ENCODE assay signal across 24 cellular contexts in genomic region chr19:2453431-2454025, GRCh38. TPM values are rescaled to one million over a fixed set of nuclear protein-coding genes. Genes with fewer than 3 reads are reported as not detected.
DNase-seq lines count a peak whose midpoint lies in the region; ATAC-seq and TF ChIP-seq lines count a peak whose summit lies in the region.
"Had no signal": no experiment of that assay in that cellular context is flagged by ENCODE, and none has a peak within 500 bp of the region (broad histone marks: within the 10 kb centered on the region; RNA-seq: fewer than 3 reads in every experiment).

No MANE protein-coding gene starts in this region.

- peaks cover 83% of the 10 kb centered on the region for H3K79me2 ChIP-seq in DOHH2 (ENCODE audit: control insufficient read depth, low read length)

- ATAC-seq in T-helper 17 cell (no peak), naive B cell (ENCODE audit: low read depth in 2 of 2) (no peak), HG03039 (IDR thresholded peaks at IDR 0.05; ENCODE audit: unreplicated experiment) (no peak)
- ATAC-seq: activated naive CD4-positive, alpha-beta T cell treated with anti-CD3 and anti-CD28 coated beads, Interleukin-2, amount 50 U/mL, for 72 hours; naive thymus-derived CD4-positive, alpha-beta T cell; psoas muscle; upper lobe of right lung had no signal

- no peaks in the 10 kb centered on the region for H3K27me3 Mint-ChIP-seq in T-helper 17 cell
- H3K27me3 Mint-ChIP-seq in naive B cell = no peaks in the 10 kb centered on the region
- H3K27me3 Mint-ChIP-seq: naive thymus-derived CD4-positive, alpha-beta T cell had no signal

- no peaks in the 10 kb centered on the region for H3K9me2 ChIP-seq in DOHH2 (replicated peaks; ENCODE audit: control insufficient read depth, low read length)

- H3K4me1 Mint-ChIP-seq in T-helper 17 cell = peaks cover 17% of the 10 kb centered on the region
- peaks cover 17 to 19% (median 17%) of the 10 kb centered on the region in 3 donors for H3K4me1 Mint-ChIP-seq in naive B cell

- no peaks in the 10 kb centered on the region for H3K27me3 ChIP-seq in BLaER1 treated with 17β-estradiol and CSF1 and Interleukin-3, amounts not matched to agents 10 nM and 100 nM
- H3K27me3 ChIP-seq in DOHH2 (ENCODE audit: control insufficient read depth, low read length) = no peaks in the 10 kb centered on the region
- H3K27me3 ChIP-seq: ascending aorta, MG63, stomach, upper lobe of right lung had no signal

- H3K4me1 ChIP-seq in BLaER1 treated with 17β-estradiol and CSF1 and Interleukin-3, amounts not matched to agents 10 nM and 100 nM = peaks cover 32 to 70% (median 58%) of the 10 kb centered on the region in 10 experiments
- peaks cover 44% of the 10 kb centered on the region for H3K4me1 ChIP-seq in DOHH2 (ENCODE audit: control insufficient read depth, low read length)

- peaks cover 3% of the 10 kb centered on the region for H3F3A ChIP-seq in DOHH2 (ENCODE audit: control insufficient read depth, insufficient read depth)

- peaks cover 3 to 79% (median 77%) of the 10 kb centered on the region in 11 experiments; a peak in 21 of 22 replicates for H4K20me1 ChIP-seq in BLaER1 treated with 17β-estradiol and CSF1 and Interleukin-3, amounts not matched to agents 10 nM and 100 nM
- H4K20me1 ChIP-seq in DOHH2 (ENCODE audit: control insufficient read depth, insufficient read depth, low read depth, low read length) = peaks cover 14% of the 10 kb centered on the region; the same call in 1 of the 2 replicates

- H3K27ac Mint-ChIP-seq in T-helper 17 cell (peak overlapping the region; percentile 62), naive B cell (peak overlapping the region in 2 of 6 donors; percentile 49 to 56)
- H3K27ac Mint-ChIP-seq: activated naive CD4-positive, alpha-beta T cell treated with anti-CD3 and anti-CD28 coated beads, Interleukin-2, amount 50 U/mL, for 72 hours; T-helper 1 cell treated with Interleukin-12 subunit alpha and Interleukin-12 subunit beta and Interleukin-4 antibody, amounts not matched to agents 30 μg/mL and 1 μg/mL, for 36 hours had no signal

- H3K27ac ChIP-seq in BLaER1 treated with 17β-estradiol and CSF1 and Interleukin-3, amounts not matched to agents 10 nM and 100 nM = peak overlapping the region in 3 of 11 experiments; percentile 2 to 93 (median 7); a peak in 1 of 22 replicates
- no peak overlapping the region for H3K27ac ChIP-seq in DOHH2 (ENCODE audit: low read depth, low read length)
- H3K27ac ChIP-seq: ascending aorta, psoas muscle, skin epidermis, stomach, upper lobe of right lung, WERI-Rb-1 had no signal

- H3K9ac ChIP-seq in BLaER1 treated with 17β-estradiol and CSF1 and Interleukin-3, amounts not matched to agents 10 nM and 100 nM = peak overlapping the region in 6 of 11 experiments; percentile 95 to 99 (median 97); a peak in 10 of 22 replicates

- DNase-seq in T-helper 17 cell (no peak), naive B cell (no peak), NCI-H526 (lab: John Stamatoyannopoulos, UW) (no peak)
- no peak for DNase-seq in stimulated activated CD4-positive, alpha-beta T cell treated with anti-CD3 and anti-CD28 coated beads, Interleukin-2, amount 100 ng/mL, for 24 hours
- DNase-seq: activated CD4-positive, alpha-beta T cell treated with anti-CD3 and anti-CD28 coated beads, Interleukin-2, amount 50 U/mL, for 48 hours; COR-L47; effector memory CD4-positive, alpha-beta T cell; kidney; MG63; naive thymus-derived CD4-positive, alpha-beta T cell; NCI-H1436; NCI-H2171; NCI-H526 treated with DMSO at 0.1 percent for 48 hours; psoas muscle; stomach; upper lobe of right lung; WERI-Rb-1 had no signal

- H3K4me3 Mint-ChIP-seq in T-helper 17 cell (no peak overlapping the region), naive B cell (peak overlapping the region in 5 of 8 donors; percentile 15 to 92 (median 53))

- peaks cover 0 to 57% (median 36%) of the 10 kb centered on the region in 11 experiments; a peak in 20 of 22 replicates for H3K36me3 ChIP-seq in BLaER1 treated with 17β-estradiol and CSF1 and Interleukin-3, amounts not matched to agents 10 nM and 100 nM
- H3K36me3 ChIP-seq in DOHH2 (ENCODE audit: control insufficient read depth, low read length) = peaks cover 47% of the 10 kb centered on the region
- H3K36me3 ChIP-seq: ascending aorta, upper lobe of right lung had no signal

- no peaks in the 10 kb centered on the region for H3K9me3 Mint-ChIP-seq in naive B cell
- H3K9me3 Mint-ChIP-seq: activated naive CD4-positive, alpha-beta T cell treated with anti-CD3 and anti-CD28 coated beads, Interleukin-2, amount 50 U/mL, for 72 hours; naive thymus-derived CD4-positive, alpha-beta T cell; T-helper 1 cell treated with Interleukin-12 subunit alpha and Interleukin-12 subunit beta and Interleukin-4 antibody, amounts not matched to agents 30 μg/mL and 1 μg/mL, for 36 hours had no signal

- H3K4me3 ChIP-seq in BLaER1 treated with 17β-estradiol and CSF1 and Interleukin-3, amounts not matched to agents 10 nM and 100 nM = no peak overlapping the region
- H3K4me3 ChIP-seq in DOHH2 (ENCODE audit: low read length) = no peak overlapping the region
- H3K4me3 ChIP-seq: ascending aorta, MG63, psoas muscle, skin epidermis, stomach, upper lobe of right lung had no signal

- TF ChIP-seq CTCF in DOHH2 (IDR thresholded peaks at IDR 0.05; ENCODE audit: low read depth, low read length, poor library complexity, severe bottlenecking) = no peak

- peak overlapping the region in 10 of 11 experiments; percentile 97 to 100 (median 100); a peak in 17 of 22 replicates for H3K4me2 ChIP-seq in BLaER1 treated with 17β-estradiol and CSF1 and Interleukin-3, amounts not matched to agents 10 nM and 100 nM
- H3K4me2 ChIP-seq in DOHH2 (ENCODE audit: low read length) = peak overlapping the region; percentile 15

- H3K36me3 Mint-ChIP-seq in T-helper 17 cell (ENCODE audit: low read depth) (no peaks in the 10 kb centered on the region), naive B cell (no peaks in the 10 kb centered on the region)

- H3K9me3 ChIP-seq in BLaER1 treated with 17β-estradiol and CSF1 and Interleukin-3, amounts not matched to agents 10 nM and 100 nM (replicated peaks in 1 of 11) = no peaks in the 10 kb centered on the region
- H3K9me3 ChIP-seq in DOHH2 (ENCODE audit: control insufficient read depth, insufficient read depth, low read length) (no peaks in the 10 kb centered on the region), T-helper 17 cell (ENCODE audit: control insufficient read depth, low read length, poor library complexity, severe bottlenecking) (no peaks in the 10 kb centered on the region)
- H3K9me3 ChIP-seq: ascending aorta, MG63, psoas muscle, stomach, upper lobe of right lung had no signal

RNA-seq across cellular contexts. Expression of gene LMNB2, which starts 3.2 kb away (rescaled TPM):
- total RNA-seq in T-helper 17 cell = 10 to 100 TPM; 13.1 to 16.0 TPM
- 1 to 10 TPM; 3.2 to 5.4 (median 4.5) TPM for polyA plus RNA-seq in naive B cell (ENCODE audit: low read depth in 6 of 6)

RNA-seq across cellular contexts. Expression of gene GADD45B, which starts 22.4 kb away (rescaled TPM):
- 100 to 1,000 TPM; 120 to 135 TPM for total RNA-seq in T-helper 17 cell
- polyA plus RNA-seq in naive B cell (ENCODE audit: low read depth in 6 of 6) = 100 to 1,000 TPM in 3 of 6 donors, 10 to 100 TPM in 3; 40.2 to 177 (median 125) TPM

RNA-seq across cellular contexts. Expression of gene TIMM13, which starts 26.1 kb away (rescaled TPM):
- total RNA-seq in T-helper 17 cell = 10 to 100 TPM; 22.3 to 27.8 TPM
- 10 to 100 TPM; 50.0 to 99.3 (median 70.8) TPM for polyA plus RNA-seq in naive B cell (ENCODE audit: low read depth in 6 of 6)
